Comparison of ENCODE assay signal across 2 cellular contexts in the genomic region with DNA sequence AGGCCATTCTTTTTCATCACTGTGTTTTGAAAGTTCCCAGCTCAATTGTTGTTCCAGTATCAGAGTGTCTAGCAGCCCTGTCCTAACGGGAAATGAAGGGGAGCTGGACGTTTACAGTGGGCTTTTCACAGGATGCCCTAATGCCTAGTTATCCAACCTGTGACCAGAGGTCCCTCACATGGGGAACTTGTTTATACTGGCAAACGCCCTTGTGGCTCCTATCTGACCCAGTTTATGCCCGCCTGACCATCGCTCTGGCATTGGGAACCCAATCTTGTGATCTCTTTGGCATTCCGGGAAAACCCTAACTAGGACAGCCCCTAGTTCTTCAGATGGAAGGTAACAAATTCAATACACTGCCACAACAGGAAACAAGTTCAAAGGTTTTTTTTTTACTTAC.
TF ChIP-seq lines count a peak whose summit lies in the region.

No MANE protein-coding gene starts in this region.

TF ChIP-seq in liver, 16 proteins besides CTCF, POLR2A, EP300 and RAD21 (continued from another document):
- peak; percentile 78 for TF ChIP-seq SP1 (IDR thresholded peaks at IDR 0.05)
- TF ChIP-seq, protein P1, sequence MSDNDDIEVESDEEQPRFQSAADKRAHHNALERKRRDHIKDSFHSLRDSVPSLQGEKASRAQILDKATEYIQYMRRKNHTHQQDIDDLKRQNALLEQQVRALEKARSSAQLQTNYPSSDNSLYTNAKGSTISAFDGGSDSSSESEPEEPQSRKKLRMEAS (IDR thresholded peaks at IDR 0.05) = peak; percentile 41
- peak in 1 of 2 donors; percentile 38 for TF ChIP-seq JUND (IDR thresholded peaks at IDR 0.05)
- peak; percentile 32 for TF ChIP-seq FOXA1 (IDR thresholded peaks at IDR 0.05)
- TF ChIP-seq, protein P2, sequence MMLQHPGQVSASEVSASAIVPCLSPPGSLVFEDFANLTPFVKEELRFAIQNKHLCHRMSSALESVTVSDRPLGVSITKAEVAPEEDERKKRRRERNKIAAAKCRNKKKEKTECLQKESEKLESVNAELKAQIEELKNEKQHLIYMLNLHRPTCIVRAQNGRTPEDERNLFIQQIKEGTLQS (IDR thresholded peaks at IDR 0.05) = no peak
- no peak for TF ChIP-seq HNF4G (IDR thresholded peaks at IDR 0.05)
- peak; percentile 60 for TF ChIP-seq FOXA2 (IDR thresholded peaks at IDR 0.05)
- TF ChIP-seq, protein P3, sequence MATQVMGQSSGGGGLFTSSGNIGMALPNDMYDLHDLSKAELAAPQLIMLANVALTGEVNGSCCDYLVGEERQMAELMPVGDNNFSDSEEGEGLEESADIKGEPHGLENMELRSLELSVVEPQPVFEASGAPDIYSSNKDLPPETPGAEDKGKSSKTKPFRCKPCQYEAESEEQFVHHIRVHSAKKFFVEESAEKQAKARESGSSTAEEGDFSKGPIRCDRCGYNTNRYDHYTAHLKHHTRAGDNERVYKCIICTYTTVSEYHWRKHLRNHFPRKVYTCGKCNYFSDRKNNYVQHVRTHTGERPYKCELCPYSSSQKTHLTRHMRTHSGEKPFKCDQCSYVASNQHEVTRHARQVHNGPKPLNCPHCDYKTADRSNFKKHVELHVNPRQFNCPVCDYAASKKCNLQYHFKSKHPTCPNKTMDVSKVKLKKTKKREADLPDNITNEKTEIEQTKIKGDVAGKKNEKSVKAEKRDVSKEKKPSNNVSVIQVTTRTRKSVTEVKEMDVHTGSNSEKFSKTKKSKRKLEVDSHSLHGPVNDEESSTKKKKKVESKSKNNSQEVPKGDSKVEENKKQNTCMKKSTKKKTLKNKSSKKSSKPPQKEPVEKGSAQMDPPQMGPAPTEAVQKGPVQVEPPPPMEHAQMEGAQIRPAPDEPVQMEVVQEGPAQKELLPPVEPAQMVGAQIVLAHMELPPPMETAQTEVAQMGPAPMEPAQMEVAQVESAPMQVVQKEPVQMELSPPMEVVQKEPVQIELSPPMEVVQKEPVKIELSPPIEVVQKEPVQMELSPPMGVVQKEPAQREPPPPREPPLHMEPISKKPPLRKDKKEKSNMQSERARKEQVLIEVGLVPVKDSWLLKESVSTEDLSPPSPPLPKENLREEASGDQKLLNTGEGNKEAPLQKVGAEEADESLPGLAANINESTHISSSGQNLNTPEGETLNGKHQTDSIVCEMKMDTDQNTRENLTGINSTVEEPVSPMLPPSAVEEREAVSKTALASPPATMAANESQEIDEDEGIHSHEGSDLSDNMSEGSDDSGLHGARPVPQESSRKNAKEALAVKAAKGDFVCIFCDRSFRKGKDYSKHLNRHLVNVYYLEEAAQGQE (IDR thresholded peaks at IDR 0.05) = no peak
- no peak for TF ChIP-seq EGR1 (IDR thresholded peaks at IDR 0.05; ENCODE audit: low read depth in 2 of 2)
- peak; percentile 91 to 93 for TF ChIP-seq RXRA (IDR thresholded peaks at IDR 0.05)
- no peak for TF ChIP-seq YY1 (IDR thresholded peaks at IDR 0.05)

TF ChIP-seq in HepG2, 621 proteins besides CTCF, POLR2A, EP300 and RAD21 (continued from another document):
- TF ChIP-seq, protein P4, sequence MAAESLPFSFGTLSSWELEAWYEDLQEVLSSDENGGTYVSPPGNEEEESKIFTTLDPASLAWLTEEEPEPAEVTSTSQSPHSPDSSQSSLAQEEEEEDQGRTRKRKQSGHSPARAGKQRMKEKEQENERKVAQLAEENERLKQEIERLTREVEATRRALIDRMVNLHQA (CRISPR knock-in tag; IDR thresholded peaks at IDR 0.05) = no peak
- TF ChIP-seq NRL (CRISPR knock-in tag; IDR thresholded peaks at IDR 0.05; ENCODE audit: borderline replicate concordance) (no peak), ZNF331 (CRISPR knock-in tag; IDR thresholded peaks at IDR 0.05) (no peak), ZNF180 (CRISPR knock-in tag; IDR thresholded peaks at IDR 0.05; ENCODE audit: borderline replicate concordance, low read depth) (no peak), ZNF230 (CRISPR knock-in tag; IDR thresholded peaks at IDR 0.05) (no peak), FOXO1 (CRISPR knock-in tag; IDR thresholded peaks at IDR 0.05) (no peak), MXD4 (CRISPR knock-in tag; IDR thresholded peaks at IDR 0.05) (no peak), KAT8 (CRISPR knock-in tag; IDR thresholded peaks at IDR 0.05) (no peak)
- TF ChIP-seq, protein P5, sequence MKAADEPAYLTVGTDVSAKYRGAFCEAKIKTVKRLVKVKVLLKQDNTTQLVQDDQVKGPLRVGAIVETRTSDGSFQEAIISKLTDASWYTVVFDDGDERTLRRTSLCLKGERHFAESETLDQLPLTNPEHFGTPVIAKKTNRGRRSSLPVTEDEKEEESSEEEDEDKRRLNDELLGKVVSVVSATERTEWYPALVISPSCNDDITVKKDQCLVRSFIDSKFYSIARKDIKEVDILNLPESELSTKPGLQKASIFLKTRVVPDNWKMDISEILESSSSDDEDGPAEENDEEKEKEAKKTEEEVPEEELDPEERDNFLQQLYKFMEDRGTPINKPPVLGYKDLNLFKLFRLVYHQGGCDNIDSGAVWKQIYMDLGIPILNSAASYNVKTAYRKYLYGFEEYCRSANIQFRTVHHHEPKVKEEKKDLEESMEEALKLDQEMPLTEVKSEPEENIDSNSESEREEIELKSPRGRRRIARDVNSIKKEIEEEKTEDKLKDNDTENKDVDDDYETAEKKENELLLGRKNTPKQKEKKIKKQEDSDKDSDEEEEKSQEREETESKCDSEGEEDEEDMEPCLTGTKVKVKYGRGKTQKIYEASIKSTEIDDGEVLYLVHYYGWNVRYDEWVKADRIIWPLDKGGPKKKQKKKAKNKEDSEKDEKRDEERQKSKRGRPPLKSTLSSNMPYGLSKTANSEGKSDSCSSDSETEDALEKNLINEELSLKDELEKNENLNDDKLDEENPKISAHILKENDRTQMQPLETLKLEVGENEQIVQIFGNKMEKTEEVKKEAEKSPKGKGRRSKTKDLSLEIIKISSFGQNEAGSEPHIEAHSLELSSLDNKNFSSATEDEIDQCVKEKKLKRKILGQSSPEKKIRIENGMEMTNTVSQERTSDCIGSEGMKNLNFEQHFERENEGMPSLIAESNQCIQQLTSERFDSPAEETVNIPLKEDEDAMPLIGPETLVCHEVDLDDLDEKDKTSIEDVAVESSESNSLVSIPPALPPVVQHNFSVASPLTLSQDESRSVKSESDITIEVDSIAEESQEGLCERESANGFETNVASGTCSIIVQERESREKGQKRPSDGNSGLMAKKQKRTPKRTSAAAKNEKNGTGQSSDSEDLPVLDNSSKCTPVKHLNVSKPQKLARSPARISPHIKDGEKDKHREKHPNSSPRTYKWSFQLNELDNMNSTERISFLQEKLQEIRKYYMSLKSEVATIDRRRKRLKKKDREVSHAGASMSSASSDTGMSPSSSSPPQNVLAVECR (CRISPR knock-in tag; IDR thresholded peaks at IDR 0.05; ENCODE audit: borderline replicate concordance) = no peak
